ENCODE assay signal across 17 cellular contexts in the genomic region with DNA sequence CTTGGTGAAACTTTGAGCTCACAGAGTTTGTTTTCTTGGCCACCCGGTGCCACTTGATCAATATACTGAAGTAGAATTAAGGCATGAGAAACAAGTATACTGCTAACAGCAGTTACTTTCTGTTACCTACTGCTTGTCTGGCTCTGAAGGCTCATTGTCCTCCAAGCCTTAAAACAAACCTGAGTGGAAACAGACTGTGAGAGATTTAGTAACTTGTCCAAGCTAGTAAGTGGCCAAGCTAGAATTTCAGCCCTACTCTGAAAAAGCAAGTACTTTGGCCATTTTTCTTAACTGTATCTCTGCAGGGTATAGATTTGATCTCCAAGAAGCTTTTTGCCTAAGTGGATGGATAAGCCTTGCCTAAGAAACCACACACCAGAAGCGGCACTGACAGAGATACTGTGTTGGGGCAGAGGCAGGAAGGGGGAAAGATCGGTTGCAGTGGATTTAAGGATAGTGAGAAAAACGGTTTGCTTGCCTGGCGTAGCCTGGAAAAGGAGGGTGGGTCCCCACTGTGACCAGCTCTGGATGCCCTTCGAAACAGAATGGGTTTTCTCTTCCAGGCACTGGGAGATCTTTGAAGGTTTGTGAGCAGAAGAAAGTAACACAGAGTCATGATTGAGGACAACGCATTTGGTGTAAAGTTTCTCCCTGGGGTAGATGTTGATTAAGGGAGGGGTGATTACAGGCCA. TPM values are rescaled to one million over a fixed set of nuclear protein-coding genes. Genes with fewer than 3 reads are reported as not detected.
DNase-seq lines count a peak whose midpoint lies in the region; ATAC-seq and TF ChIP-seq lines count a peak whose summit lies in the region.
"Had no signal": no experiment of that assay in that cellular context is flagged by ENCODE, and none has a peak within 500 bp of the region (broad histone marks: within the 10 kb centered on the region; RNA-seq: fewer than 3 reads in every experiment).

No MANE protein-coding gene starts in this region.

- no peak overlapping the region for H3K27ac Mint-ChIP-seq in activated CD8-positive, alpha-beta memory T cell treated with anti-CD3 and anti-CD28 coated beads, Interleukin-2, amount 10 ng/mL, durations not matched to agents 7 days and 5 days
- peak overlapping the region; percentile 53 to 71 for H3K27ac Mint-ChIP-seq in T-cell
- peak overlapping the region in 3 of 5 experiments; percentile 34 to 68 (median 52) for H3K27ac Mint-ChIP-seq in brain
- H3K27ac Mint-ChIP-seq in progenitor cell of endocrine pancreas, result no peak overlapping the region

- no peak for DNase-seq in activated CD8-positive, alpha-beta memory T cell treated with anti-CD3 and anti-CD28 coated beads, Interleukin-2, amount 10 ng/mL, durations not matched to agents 7 days and 5 days
- DNase-seq in activated CD8-positive, alpha-beta memory T cell treated with anti-CD3 and anti-CD28 coated beads for 24 hours, result no peak
- DNase-seq in T-cell, result no peak
- DNase-seq in progenitor cell of endocrine pancreas (ENCODE audit: low spot score, unreplicated experiment), result no peak
- DNase-seq in lower lobe of right lung, result no peak
- no peak for DNase-seq in COR-L47 (lab: John Stamatoyannopoulos, UW)
- no peak for DNase-seq in NCI-H2196 treated with DMSO at 0.1 percent for 48 hours (lab: John Stamatoyannopoulos, UW; ENCODE audit: unreplicated experiment)
- DNase-seq: DMS 273 treated with DMSO at 0.1 percent for 48 hours; effector CD4-positive, alpha-beta T cell; GOT3; left ventricle myocardium superior; NCI-H1092 treated with DMSO at 0.1 percent for 48 hours; NCI-H2227 treated with DMSO at 0.1 percent for 48 hours; stimulated activated naive CD4-positive, alpha-beta T cell treated with Interleukin-2 at 50 U/mL for 16 hours had no signal

- no peaks in the 10 kb centered on the region for H3K36me3 Mint-ChIP-seq in activated CD8-positive, alpha-beta memory T cell treated with anti-CD3 and anti-CD28 coated beads, Interleukin-2, amount 10 ng/mL, durations not matched to agents 7 days and 5 days
- H3K36me3 Mint-ChIP-seq in T-cell, result no peaks in the 10 kb centered on the region
- no peaks in the 10 kb centered on the region for H3K36me3 Mint-ChIP-seq in brain
- H3K36me3 Mint-ChIP-seq in progenitor cell of endocrine pancreas (ENCODE audit: insufficient read depth), result no peaks in the 10 kb centered on the region

- no peak for TF ChIP-seq CTCF in brain (conservative IDR thresholded peaks at IDR 0.05)
- no peak for TF ChIP-seq CTCF in progenitor cell of endocrine pancreas (IDR thresholded peaks at IDR 0.05; ENCODE audit: unreplicated experiment)
- TF ChIP-seq CTCF in lower lobe of right lung (IDR thresholded peaks at IDR 0.05), result no peak

- peak overlapping the region; percentile 20 for H3K4me3 Mint-ChIP-seq in activated CD8-positive, alpha-beta memory T cell treated with anti-CD3 and anti-CD28 coated beads, Interleukin-2, amount 10 ng/mL, durations not matched to agents 7 days and 5 days
- H3K4me3 Mint-ChIP-seq in T-cell (peak overlapping the region; percentile 42 to 98 (median 66)), brain (peak overlapping the region; percentile 78 to 86 (median 84)), progenitor cell of endocrine pancreas (ENCODE audit: low read depth) (peak overlapping the region; percentile 68)

- H3K9me3 Mint-ChIP-seq in activated CD8-positive, alpha-beta memory T cell treated with anti-CD3 and anti-CD28 coated beads, Interleukin-2, amount 10 ng/mL, durations not matched to agents 7 days and 5 days (ENCODE audit: low read depth), result no peaks in the 10 kb centered on the region
- H3K9me3 Mint-ChIP-seq in T-cell (no peaks in the 10 kb centered on the region), brain (no peaks in the 10 kb centered on the region), progenitor cell of endocrine pancreas (ENCODE audit: low read depth) (no peaks in the 10 kb centered on the region)

- H3K4me1 Mint-ChIP-seq in activated CD8-positive, alpha-beta memory T cell treated with anti-CD3 and anti-CD28 coated beads, Interleukin-2, amount 10 ng/mL, durations not matched to agents 7 days and 5 days, result peaks cover 24% of the 10 kb centered on the region
- H3K4me1 Mint-ChIP-seq in T-cell (peaks cover 27 to 32% (median 27%) of the 10 kb centered on the region in 3 donors), brain (peaks cover 31% of the 10 kb centered on the region), progenitor cell of endocrine pancreas (ENCODE audit: low read depth) (peaks cover 16% of the 10 kb centered on the region)

- H3K4me3 ChIP-seq in lower lobe of right lung, result no peak overlapping the region

- no peak for ATAC-seq in activated CD8-positive, alpha-beta memory T cell treated with anti-CD3 and anti-CD28 coated beads, Interleukin-2, amount 10 ng/mL, durations not matched to agents 7 days and 5 days
- no peak for ATAC-seq in T-cell (replicated peaks in 1 of 4)
- ATAC-seq in lower lobe of right lung, result no peak
- ATAC-seq: left ventricle myocardium superior had no signal

- CTCF ChIA-PET in activated CD8-positive, alpha-beta memory T cell treated with anti-CD3 and anti-CD28 coated beads, Interleukin-2, amount 10 ng/mL, durations not matched to agents 7 days and 5 days (lab: Charles Lee), result no interaction called here
- CTCF ChIA-PET in T-cell (lab: Charles Lee), result interaction anchor here in 1 of 2 donors (0.6 kb wide), 1 partner anchor 27 kb away, joined by 3 read pairs; no protein-coding TSS in a partner anchor

- no peaks in the 10 kb centered on the region for H3K36me3 ChIP-seq in lower lobe of right lung

- H3K27ac ChIP-seq in lower lobe of right lung, result no peak overlapping the region
- H3K27ac ChIP-seq: SK-N-MC had no signal

- no peaks in the 10 kb centered on the region for H3K27me3 Mint-ChIP-seq in activated CD8-positive, alpha-beta memory T cell treated with anti-CD3 and anti-CD28 coated beads, Interleukin-2, amount 10 ng/mL, durations not matched to agents 7 days and 5 days
- no peaks in the 10 kb centered on the region for H3K27me3 Mint-ChIP-seq in T-cell
- H3K27me3 Mint-ChIP-seq in brain, result peaks cover 26% of the 10 kb centered on the region
- peaks cover 18% of the 10 kb centered on the region for H3K27me3 Mint-ChIP-seq in progenitor cell of endocrine pancreas

- peaks cover 20% of the 10 kb centered on the region for H3K4me1 ChIP-seq in lower lobe of right lung

- intact Hi-C loops in lower lobe of right lung (cut with DNase I), result no loop called here

- H3K9me3 ChIP-seq in lower lobe of right lung, result no peaks in the 10 kb centered on the region

- POLR2A ChIA-PET in T-cell (lab: Charles Lee), result no interaction called here

- no peaks in the 10 kb centered on the region for H3K27me3 ChIP-seq in lower lobe of right lung (ENCODE audit: low read depth)

RNA-seq across cellular contexts. Expression of a gene that starts 2.1 kb away (rescaled TPM):
- 10 to 100 TPM; 13.0 to 15.7 TPM for total RNA-seq in activated CD8-positive, alpha-beta memory T cell treated with anti-CD3 and anti-CD28 coated beads, Interleukin-2, amount 10 ng/mL, durations not matched to agents 7 days and 5 days
- 10 to 100 TPM; 19.7 to 23.2 (median 21.5) TPM for total RNA-seq in T-cell
- polyA plus RNA-seq in brain (ENCODE audit: insufficient read depth, low read depth, low replicate concordance), result 22.8 TPM
- 31.2 and 31.5 TPM in 2 replicates for total RNA-seq in progenitor cell of endocrine pancreas
- total RNA-seq in lower lobe of right lung, result 19.7 TPM

RNA-seq across cellular contexts. Expression of a gene that starts 8.0 kb away (rescaled TPM):
- total RNA-seq in activated CD8-positive, alpha-beta memory T cell treated with anti-CD3 and anti-CD28 coated beads, Interleukin-2, amount 10 ng/mL, durations not matched to agents 7 days and 5 days, result not detected
- total RNA-seq in T-cell (1 to 10 TPM in 1 of 5 donors, under 1 TPM in 3, not detected in 1; 0.35 to 1.0 (median 0.63) TPM), progenitor cell of endocrine pancreas (not detected in 2 replicates), lower lobe of right lung (0.65 TPM)
- polyA plus RNA-seq in brain (ENCODE audit: insufficient read depth, low read depth, low replicate concordance), result 2.3 TPM
- total RNA-seq: A673 had no signal

Comparison
In these comparisons a context has a peak if more than half of its experiments do, and no peak if none do; other contexts are left out.
1. H3K27ac Mint-ChIP-seq: peak in T-cell (2 of 2) and brain (3 of 5); none in activated CD8-positive, alpha-beta memory T cell treated with anti-CD3 and anti-CD28 coated beads, Interleukin-2, amount 10 ng/mL, durations not matched to agents 7 days and 5 days (single experiment) and progenitor cell of endocrine pancreas (single experiment).
2. H3K4me3 Mint-ChIP-seq: peak in every context shown above with its lines; median percentile 84 in brain; 68 in progenitor cell of endocrine pancreas; 66 in T-cell; 20 in activated CD8-positive, alpha-beta memory T cell treated with anti-CD3 and anti-CD28 coated beads, Interleukin-2, amount 10 ng/mL, durations not matched to agents 7 days and 5 days.